ENCODE assay signal across 26 cellular contexts in the genomic region with DNA sequence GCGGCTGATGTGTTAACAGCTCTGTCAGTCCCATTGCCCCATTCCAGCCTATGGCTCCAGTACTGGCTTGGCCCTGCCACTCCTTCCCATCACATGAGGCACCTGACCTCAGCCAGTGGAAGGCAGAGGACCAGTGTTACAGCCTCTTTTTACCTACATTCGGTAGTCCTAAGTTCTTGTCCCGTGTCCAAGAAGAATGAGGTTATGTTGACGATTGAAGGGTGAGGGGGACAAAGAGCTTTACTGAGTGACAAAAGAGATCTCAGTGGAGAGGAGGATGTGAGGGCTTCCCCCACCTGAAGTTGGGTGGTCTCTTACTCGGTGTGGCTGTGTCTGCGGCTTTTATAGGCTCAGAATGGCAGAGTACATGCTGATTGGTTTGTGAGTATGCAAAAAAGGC.
"Had no signal": no experiment of that assay in that cellular context is flagged by ENCODE, and none has a peak within 500 bp of the region (broad histone marks: within the 10 kb centered on the region; RNA-seq: fewer than 3 reads in every experiment).

No MANE protein-coding gene starts in this region.

- DNase-seq: activated CD4-positive, alpha-beta T cell treated with anti-CD3 and anti-CD28 coated beads for 48 hours; activated CD4-positive, alpha-beta T cell treated with anti-CD3 and anti-CD28 coated beads, Interleukin-2, amount 50 U/mL, for 4 hours; activated CD4-positive, CD25-positive, alpha-beta regulatory T cell treated with anti-CD3 and anti-CD28 coated beads, Interleukin-2, amount 50 U/mL, for 72 hours; activated CD8-positive, alpha-beta memory T cell treated with anti-CD3 and anti-CD28 coated beads, Interleukin-2, amount 50 U/mL, for 48 hours; activated CD8-positive, alpha-beta T cell treated with anti-CD3 and anti-CD28 coated beads, Interleukin-2, amount 10 ng/mL, durations not matched to agents 7 days and 5 days; activated effector memory CD4-positive, alpha-beta T cell treated with Interleukin-2 at 50 U/mL for 16 hours; activated naive CD4-positive, alpha-beta T cell; activated T-cell treated with anti-CD3 and anti-CD28 coated beads, Interleukin-2, amount 50 U/mL, for 1 hour; brain microvascular endothelial cell; MV-4-11; NCI-H1092 treated with DMSO at 0.1 percent for 48 hours; NCI-H1417 treated with DMSO at 0.1 percent for 48 hours; NCI-H1694; NCI-H2029 treated with DMSO at 0.1 percent for 48 hours; NCI-H446; NCI-H524; Peyer's patch; SHP77; SW 1271 had no signal

- H3K27ac ChIP-seq: brain microvascular endothelial cell, cardiac muscle cell, KMS-11, Peyer's patch, RWPE1, SJSA1 had no signal

- H3K4me2 ChIP-seq: KMS-11 had no signal

- H3K36me3 Mint-ChIP-seq: activated naive CD4-positive, alpha-beta T cell treated with anti-CD3 and anti-CD28 coated beads, Interleukin-2, amount 50 U/mL, for 24 hours had no signal

- H3K27me3 Mint-ChIP-seq: activated naive CD4-positive, alpha-beta T cell treated with anti-CD3 and anti-CD28 coated beads, Interleukin-2, amount 50 U/mL, for 24 hours had no signal

- H3K4me3 ChIP-seq: cardiac muscle cell, Peyer's patch, SJSA1 had no signal

- H3K9me3 Mint-ChIP-seq: activated naive CD4-positive, alpha-beta T cell treated with anti-CD3 and anti-CD28 coated beads, Interleukin-2, amount 50 U/mL, for 24 hours had no signal

- H3K27me3 ChIP-seq: brain microvascular endothelial cell, cardiac muscle cell, Peyer's patch, SJSA1 had no signal

- H3K4me3 Mint-ChIP-seq: activated CD8-positive, alpha-beta T cell treated with anti-CD3 and anti-CD28 coated beads, Interleukin-2, amount 10 ng/mL, durations not matched to agents 7 days and 5 days; activated naive CD4-positive, alpha-beta T cell treated with anti-CD3 and anti-CD28 coated beads, Interleukin-2, amount 50 U/mL, for 24 hours; activated T-helper 1 cell treated with anti-CD3 and anti-CD28 coated beads, Interleukin-12 subunit alpha, Interleukin-12 subunit beta, Interleukin-2, Interleukin-4 antibody, amounts not matched to agents 30 ng/mL and 10 ng/mL and 1 ng/mL, durations not matched to agents 14 hours and 24 hours and 36 hours had no signal

- H3K9me3 ChIP-seq: Peyer's patch, SJSA1 had no signal

- H3K9ac ChIP-seq: KMS-11 had no signal

- H3K27ac Mint-ChIP-seq: activated CD8-positive, alpha-beta T cell treated with anti-CD3 and anti-CD28 coated beads, Interleukin-2, amount 10 ng/mL, durations not matched to agents 7 days and 5 days; activated naive CD4-positive, alpha-beta T cell treated with anti-CD3 and anti-CD28 coated beads, Interleukin-2, amount 50 U/mL, for 24 hours; activated T-helper 1 cell treated with anti-CD3 and anti-CD28 coated beads, Interleukin-12 subunit alpha, Interleukin-12 subunit beta, Interleukin-2, Interleukin-4 antibody, amounts not matched to agents 30 ng/mL and 10 ng/mL and 1 ng/mL, durations not matched to agents 14 hours and 24 hours and 36 hours had no signal

- ATAC-seq: activated CD8-positive, alpha-beta T cell treated with anti-CD3 and anti-CD28 coated beads, Interleukin-2, amount 10 ng/mL, durations not matched to agents 7 days and 5 days; SK-N-SH treated with all-trans-retinoic acid at 6 μM for 48 hours had no signal

- H3K4me1 Mint-ChIP-seq: activated naive CD4-positive, alpha-beta T cell treated with anti-CD3 and anti-CD28 coated beads, Interleukin-2, amount 50 U/mL, for 24 hours had no signal

- H3K36me3 ChIP-seq: brain microvascular endothelial cell, cardiac muscle cell, Peyer's patch, SJSA1 had no signal

- H3K4me1 ChIP-seq: Peyer's patch had no signal
